22 cellular contexts compared by ENCODE assay signal in the genomic region with DNA sequence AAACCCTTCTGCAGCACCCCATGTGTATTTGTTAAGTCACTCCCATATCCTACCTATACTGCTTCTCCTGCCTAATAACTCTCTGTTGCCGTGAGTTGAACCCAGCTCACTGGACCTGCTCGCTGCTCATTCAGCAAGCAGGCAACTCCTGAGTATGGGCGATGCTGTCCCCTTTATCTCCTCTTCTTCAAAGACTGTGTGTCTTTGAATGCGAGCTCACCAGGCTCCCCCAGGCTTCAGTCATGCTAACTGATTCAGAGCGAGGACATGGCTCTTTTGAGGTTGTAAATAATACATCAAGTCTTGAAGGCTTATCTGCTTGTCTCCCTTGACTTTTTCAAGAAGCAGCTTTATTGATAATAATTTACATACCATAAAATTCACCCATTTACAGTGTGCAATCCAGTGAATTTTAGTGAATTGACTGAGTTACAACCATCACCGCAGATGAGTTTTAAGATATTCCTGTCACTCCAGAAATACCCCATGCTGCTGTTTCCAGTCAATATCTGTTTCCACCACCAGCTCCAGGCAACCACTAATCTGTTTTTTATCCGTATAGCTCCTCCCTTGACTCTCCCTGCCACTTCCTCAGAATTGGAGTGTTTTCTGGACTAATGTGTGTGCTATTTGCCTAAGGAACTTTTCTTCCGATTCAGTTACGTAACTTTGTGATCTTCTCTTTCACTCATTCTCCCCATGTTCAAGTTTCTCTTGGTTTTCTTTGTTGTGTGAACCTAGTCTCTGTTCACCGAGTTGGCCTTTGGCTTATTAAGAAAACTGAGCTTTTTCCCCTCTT.
"Had no signal": no experiment of that assay in that cellular context is flagged by ENCODE, and none has a peak within 500 bp of the region (broad histone marks: within the 10 kb centered on the region; RNA-seq: fewer than 3 reads in every experiment).

No MANE protein-coding gene starts in this region.

- H3K4me3 Mint-ChIP-seq: activated CD8-positive, alpha-beta T cell treated with anti-CD3 and anti-CD28 coated beads, Interleukin-2, amount 10 ng/mL, durations not matched to agents 7 days and 5 days; activated T-helper 1 cell treated with anti-CD3 and anti-CD28 coated beads, Interleukin-12 subunit alpha, Interleukin-12 subunit beta, Interleukin-2, Interleukin-4 antibody, amounts not matched to agents 30 ng/mL and 10 ng/mL and 1 ng/mL, durations not matched to agents 14 hours and 24 hours and 36 hours; naive thymus-derived CD4-positive, alpha-beta T cell; neural crest cell had no signal

- H3K36me3 ChIP-seq: prostate gland, spleen, uterus, WERI-Rb-1 had no signal

- H3K4me2 ChIP-seq: hepatocyte had no signal

- ATAC-seq: activated CD8-positive, alpha-beta T cell treated with anti-CD3 and anti-CD28 coated beads, Interleukin-2, amount 10 ng/mL, durations not matched to agents 7 days and 5 days; activated naive CD4-positive, alpha-beta T cell treated with anti-CD3 and anti-CD28 coated beads, Interleukin-2, amount 50 U/mL, for 72 hours; naive thymus-derived CD4-positive, alpha-beta T cell had no signal

- H2AFZ ChIP-seq: hepatocyte had no signal

- H3K4me1 Mint-ChIP-seq: naive thymus-derived CD4-positive, alpha-beta T cell had no signal

- DNase-seq: activated CD4-positive, alpha-beta T cell treated with anti-CD3 and anti-CD28 coated beads for 1 hour; activated CD4-positive, alpha-beta T cell treated with anti-CD3 and anti-CD28 coated beads, Interleukin-2, amount 50 U/mL, for 1 hour; activated CD8-positive, alpha-beta T cell treated with anti-CD3 and anti-CD28 coated beads, Interleukin-2, amount 10 ng/mL, durations not matched to agents 7 days and 5 days; activated gamma-delta T cell treated with Interleukin-2 at 50 U/mL for 16 hours; central memory CD4-positive, alpha-beta T cell; dermis blood vessel endothelial cell; effector CD8-positive, alpha-beta T cell; foreskin melanocyte; glutamatergic neuron; mesendoderm; naive thymus-derived CD4-positive, alpha-beta T cell; spleen; stimulated activated CD4-positive, alpha-beta T cell treated with anti-CD3 and anti-CD28 coated beads, Interleukin-4, amount 100 ng/mL, for 1 hour; stimulated activated naive CD4-positive, alpha-beta T cell; testis; uterus had no signal

- H3K27ac ChIP-seq: hepatocyte, prostate gland, testis, uterus, WERI-Rb-1 had no signal

- H3K27me3 ChIP-seq: hepatocyte, spleen, testis, uterus had no signal

- H3K9me3 ChIP-seq: prostate gland, testis, uterus had no signal

- H3K36me3 Mint-ChIP-seq: activated naive CD4-positive, alpha-beta T cell treated with anti-CD3 and anti-CD28 coated beads, Interleukin-2, amount 50 U/mL, for 72 hours; naive thymus-derived CD4-positive, alpha-beta T cell had no signal

- H3K27ac Mint-ChIP-seq: activated CD8-positive, alpha-beta T cell treated with anti-CD3 and anti-CD28 coated beads, Interleukin-2, amount 10 ng/mL, durations not matched to agents 7 days and 5 days; activated naive CD4-positive, alpha-beta T cell treated with anti-CD3 and anti-CD28 coated beads, Interleukin-2, amount 50 U/mL, for 72 hours; activated T-helper 1 cell treated with anti-CD3 and anti-CD28 coated beads, Interleukin-12 subunit alpha, Interleukin-12 subunit beta, Interleukin-2, Interleukin-4 antibody, amounts not matched to agents 30 ng/mL and 10 ng/mL and 1 ng/mL, durations not matched to agents 14 hours and 24 hours and 36 hours; naive thymus-derived CD4-positive, alpha-beta T cell had no signal

- H3K4me1 ChIP-seq: prostate gland, testis, uterus had no signal

- H3K4me3 ChIP-seq: hepatocyte, prostate gland, spleen, testis, uterus had no signal

- H3K9me3 Mint-ChIP-seq: activated naive CD4-positive, alpha-beta T cell treated with anti-CD3 and anti-CD28 coated beads, Interleukin-2, amount 50 U/mL, for 72 hours; activated T-helper 1 cell treated with anti-CD3 and anti-CD28 coated beads, Interleukin-12 subunit alpha, Interleukin-12 subunit beta, Interleukin-2, Interleukin-4 antibody, amounts not matched to agents 30 ng/mL and 10 ng/mL and 1 ng/mL, durations not matched to agents 14 hours and 24 hours and 36 hours; neural crest cell had no signal
